In the genomic region with DNA sequence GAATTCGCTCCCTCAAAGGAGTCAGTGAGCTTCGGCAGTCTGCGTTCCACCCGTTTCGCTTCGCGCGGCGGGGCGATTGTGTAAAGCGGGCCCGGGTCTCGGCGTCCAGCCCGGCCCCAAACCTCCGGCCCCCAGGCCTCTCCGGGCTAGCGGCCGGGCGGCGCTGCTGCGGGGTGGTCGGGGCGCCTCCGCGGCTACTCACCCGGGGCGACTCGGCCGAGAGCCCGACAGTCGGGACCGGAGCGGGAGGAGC, we compare ENCODE assay signal across 9 cellular contexts. TPM values are rescaled to one million over a fixed set of nuclear protein-coding genes. Genes with fewer than 3 reads are reported as not detected.
DNase-seq lines count a peak whose midpoint lies in the region; TF ChIP-seq lines count a peak whose summit lies in the region.
"Had no signal": no experiment of that assay in that cellular context is flagged by ENCODE, and none has a peak within 500 bp of the region (broad histone marks: within the 10 kb centered on the region; RNA-seq: fewer than 3 reads in every experiment).

No MANE protein-coding gene starts in this region.

- H2BK120ac ChIP-seq in mesendoderm (ENCODE audit: low read depth, low read length) = no peak overlapping the region

- H3K4ac ChIP-seq in mesendoderm (ENCODE audit: low read depth, low read length) = peak overlapping the region; percentile 74

- H3K18ac ChIP-seq in mesendoderm (ENCODE audit: low read length) = peak overlapping the region; percentile 64

- peaks cover 82% of the 10 kb centered on the region for H3K27me3 Mint-ChIP-seq in activated naive CD4-positive, alpha-beta T cell treated with anti-CD3 and anti-CD28 coated beads, Interleukin-2, amount 10 ng/mL, durations not matched to agents 7 days and 5 days

- no peaks in the 10 kb centered on the region for H3K79me2 ChIP-seq in mesendoderm (ENCODE audit: control insufficient read depth, insufficient read depth, low read length)

- DNase-seq in activated naive CD4-positive, alpha-beta T cell treated with anti-CD3 and anti-CD28 coated beads, Interleukin-2, amount 10 ng/mL, durations not matched to agents 7 days and 5 days = no peak
- DNase-seq in activated naive CD4-positive, alpha-beta T cell treated with anti-CD3 and anti-CD28 coated beads, Interleukin-2, amount 50 U/mL, for 16 hours = no peak
- no peak for DNase-seq in brain microvascular endothelial cell
- no peak for DNase-seq in mesendoderm
- DNase-seq in GM13976 (ENCODE audit: low spot score) = no peak
- DNase-seq in NCI-H82 (lab: John Stamatoyannopoulos, UW) = no peak
- no peak for DNase-seq in activated gamma-delta T cell treated with Interleukin-2 at 50 U/mL for 16 hours

- peak overlapping the region; percentile 72 for H3K9ac ChIP-seq in mesendoderm (ENCODE audit: low read length)

- H3K27ac ChIP-seq in brain microvascular endothelial cell = no peak overlapping the region
- H3K27ac ChIP-seq in mesendoderm (ENCODE audit: low read depth, low read length) = no peak overlapping the region
- no peak overlapping the region for H3K27ac ChIP-seq in urinary bladder (ENCODE audit: low read depth)

- H2BK15ac ChIP-seq in mesendoderm (replicated peaks; ENCODE audit: low read depth) = no peak overlapping the region

- no peaks in the 10 kb centered on the region for H3K9me3 Mint-ChIP-seq in activated naive CD4-positive, alpha-beta T cell treated with anti-CD3 and anti-CD28 coated beads, Interleukin-2, amount 10 ng/mL, durations not matched to agents 7 days and 5 days

- H3K23ac ChIP-seq in mesendoderm (ENCODE audit: low read length) = no peak overlapping the region

- no peaks in the 10 kb centered on the region for H3K79me1 ChIP-seq in mesendoderm (ENCODE audit: low read length)

- CTCF ChIA-PET in activated naive CD4-positive, alpha-beta T cell treated with anti-CD3 and anti-CD28 coated beads, Interleukin-2, amount 10 ng/mL, durations not matched to agents 7 days and 5 days (lab: Charles Lee) = no interaction called here

- H3K27ac Mint-ChIP-seq in activated naive CD4-positive, alpha-beta T cell treated with anti-CD3 and anti-CD28 coated beads, Interleukin-2, amount 10 ng/mL, durations not matched to agents 7 days and 5 days = no peak overlapping the region

- peaks cover 20% of the 10 kb centered on the region for H3K27me3 ChIP-seq in brain microvascular endothelial cell (replicated peaks)
- H3K27me3 ChIP-seq in mesendoderm (ENCODE audit: insufficient read depth, low read length, poor library complexity) = peaks cover 3% of the 10 kb centered on the region

- H3K4me3 ChIP-seq in brain microvascular endothelial cell (ENCODE audit: low read depth, low read length) = peak overlapping the region; percentile 57
- peak overlapping the region; percentile 31 for H3K4me3 ChIP-seq in mesendoderm (ENCODE audit: low read length)
- peak overlapping the region; percentile 64 for H3K4me3 ChIP-seq in urinary bladder (ENCODE audit: low read depth, low read length)

- in situ Hi-C loops in brain microvascular endothelial cell (cut with HindIII; ENCODE audit: low pct_ligation_motif_present, low sequenced_read_pairs) (no loop called here), GM13976 (cut with MboI; ENCODE audit: low sequenced_read_pairs, unreplicated experiment) (no loop called here)

- no peak overlapping the region for H2AK5ac ChIP-seq in mesendoderm (ENCODE audit: low read length)

- peak overlapping the region; percentile 84 for H3K56ac ChIP-seq in mesendoderm (ENCODE audit: low read length)

- TF ChIP-seq CTCF in brain microvascular endothelial cell (IDR thresholded peaks at IDR 0.05; ENCODE audit: low read depth, low read length, missing control alignments) (no peak), GM13976 (IDR thresholded peaks at IDR 0.05; ENCODE audit: borderline replicate concordance, control extremely low read depth, extremely low read depth, insufficient read depth, missing control alignments) (no peak)

- peaks cover 5% of the 10 kb centered on the region for H3K4me1 Mint-ChIP-seq in activated naive CD4-positive, alpha-beta T cell treated with anti-CD3 and anti-CD28 coated beads, Interleukin-2, amount 10 ng/mL, durations not matched to agents 7 days and 5 days

- H3K36me3 ChIP-seq in brain microvascular endothelial cell (replicated peaks) (no peaks in the 10 kb centered on the region), mesendoderm (ENCODE audit: control insufficient read depth, insufficient read depth, low read length) (no peaks in the 10 kb centered on the region), urinary bladder (ENCODE audit: insufficient read depth) (no peaks in the 10 kb centered on the region)

- peak overlapping the region; percentile 57 for H3K4me3 Mint-ChIP-seq in activated naive CD4-positive, alpha-beta T cell treated with anti-CD3 and anti-CD28 coated beads, Interleukin-2, amount 10 ng/mL, durations not matched to agents 7 days and 5 days

- H2BK5ac ChIP-seq in mesendoderm (ENCODE audit: low read length) = no peak overlapping the region

- H4K5ac ChIP-seq in mesendoderm (ENCODE audit: low read length) = no peak overlapping the region

- H3K4me1 ChIP-seq in mesendoderm (ENCODE audit: control insufficient read depth, low read depth, low read length) (peaks cover 10% of the 10 kb centered on the region), urinary bladder (ENCODE audit: insufficient read depth) (no peaks in the 10 kb centered on the region)

- WGBS in mesendoderm (ENCODE audit: extremely low coverage, insufficient coverage, low lambda C conversion rate) = no CpG with 5 or more reads among the region's 34 CpGs
- 1% methylated on average over 34 of the region's 34 CpGs for WGBS in urinary bladder

- H3K36me3 Mint-ChIP-seq in activated naive CD4-positive, alpha-beta T cell treated with anti-CD3 and anti-CD28 coated beads, Interleukin-2, amount 10 ng/mL, durations not matched to agents 7 days and 5 days = no peaks in the 10 kb centered on the region

- H4K8ac ChIP-seq in mesendoderm (ENCODE audit: low read depth, low read length) = no peak overlapping the region

- H3K4me2 ChIP-seq in mesendoderm (ENCODE audit: low read length) = peak overlapping the region; percentile 51

RNA-seq across cellular contexts. Expression of a gene that starts 0.4 kb away (rescaled TPM):
- polyA plus RNA-seq in mesendoderm (2013, experiment 1 of 2) = 2.1 TPM
- 2.1 TPM for polyA plus RNA-seq in mesendoderm (2013, experiment 2 of 2)
- 0.58 TPM for total RNA-seq in urinary bladder
- polyA plus RNA-seq in urinary bladder = 0.49 TPM

RNA-seq across cellular contexts. Expression of a gene that starts 0.6 kb away (rescaled TPM):
- polyA plus RNA-seq in mesendoderm (2013, experiment 1 of 2) = 2.6 TPM
- polyA plus RNA-seq in mesendoderm (2013, experiment 2 of 2) = 2.5 TPM
- 1.5 TPM for total RNA-seq in urinary bladder
- polyA plus RNA-seq in urinary bladder = 0.43 TPM
- total RNA-seq: myocyte had no signal

RNA-seq across cellular contexts. Expression of a gene that starts 36.1 kb away (rescaled TPM):
- polyA plus RNA-seq in mesendoderm (2013, experiment 1 of 2) = 11.6 TPM
- 11.4 TPM for polyA plus RNA-seq in mesendoderm (2013, experiment 2 of 2)
- 32.4 TPM for total RNA-seq in urinary bladder
- 11.3 TPM for polyA plus RNA-seq in urinary bladder

RNA-seq across cellular contexts. Expression of a gene that starts 45.9 kb away (rescaled TPM):
- 52.9 TPM for polyA plus RNA-seq in mesendoderm (2013, experiment 1 of 2)
- 52.7 TPM for polyA plus RNA-seq in mesendoderm (2013, experiment 2 of 2)
- total RNA-seq in urinary bladder = 54.4 TPM
- polyA plus RNA-seq in urinary bladder = 72.4 TPM
